11 cellular contexts compared by ENCODE assay signal in genomic region chr9:10045598-10045997, GRCh38.
DNase-seq lines count a peak whose midpoint lies in the region; ATAC-seq, FAIRE-seq and TF ChIP-seq lines count a peak whose summit lies in the region.
"Had no signal": no experiment of that assay in that cellular context is flagged by ENCODE, and none has a peak within 500 bp of the region (broad histone marks: within the 10 kb centered on the region; RNA-seq: fewer than 3 reads in every experiment).

No MANE protein-coding gene starts in this region.

- TF ChIP-seq EP300 in HepG2 (IDR thresholded peaks at IDR 0.05; ENCODE audit: low read depth in 2 of 2, low read length in 2 of 2), result no peak
- no peak for TF ChIP-seq EP300 in HepG2 (CRISPR knock-in tag; IDR thresholded peaks at IDR 0.05; ENCODE audit: borderline replicate concordance)

- no peaks in the 10 kb centered on the region for H4K20me1 ChIP-seq in HepG2 (ENCODE audit: insufficient read depth, low read length)

- H3K4me1 ChIP-seq in adrenal gland (replicated peaks in 1 of 2) (no peaks in the 10 kb centered on the region), HepG2 (ENCODE audit: insufficient read depth, low read length) (no peaks in the 10 kb centered on the region)
- H3K4me1 ChIP-seq: gastroesophageal sphincter had no signal

- H3K27ac ChIP-seq in adrenal gland (no peak overlapping the region), HepG2 (ENCODE audit: extremely low read length, insufficient read depth, low read length) (no peak overlapping the region)
- H3K27ac ChIP-seq: gastroesophageal sphincter had no signal

- no peaks in the 10 kb centered on the region for H3K27me3 ChIP-seq in adrenal gland
- H3K27me3 ChIP-seq in HepG2 (ENCODE audit: control insufficient read depth in 1 of 2, insufficient read depth in 2 of 2, low read length in 2 of 2), result no peaks in the 10 kb centered on the region
- H3K27me3 ChIP-seq: gastroesophageal sphincter had no signal

- no peak for FAIRE-seq in HepG2 (lab: Jason Lieb, UNC)

- no peak for TF ChIP-seq RAD21 in HepG2 (CRISPR knock-in tag; IDR thresholded peaks at IDR 0.05)

- H3K4me3 ChIP-seq in adrenal gland (no peak overlapping the region), HepG2 (replicated peaks in 1 of 3; ENCODE audit: insufficient read depth in 1 of 3, low read depth in 2 of 3, low read length in 3 of 3) (no peak overlapping the region)
- H3K4me3 ChIP-seq: gastroesophageal sphincter had no signal

- no TSS peak for BruUV-seq in HepG2 (replicated peaks; lab: Mats Ljungman, UMichigan)

- in situ Hi-C loops in HepG2 (cut with HindIII; ENCODE audit: extremely low pct_ligation_motif_present, low pct_unique_long_range_greater_than_20kb) (no loop called here), KBM-7 (cut with MboI; ENCODE audit: low pct_unique_long_range_greater_than_20kb, low sequenced_read_pairs) (no loop called here)

- no peak overlapping the region for H2AFZ ChIP-seq in HepG2 (ENCODE audit: low read length)

- no peaks in the 10 kb centered on the region for H3K9me3 ChIP-seq in adrenal gland (replicated peaks in 1 of 3)
- no peaks in the 10 kb centered on the region for H3K9me3 ChIP-seq in HepG2 (ENCODE audit: low read length)
- H3K9me3 ChIP-seq: gastroesophageal sphincter had no signal

- H3K79me2 ChIP-seq in HepG2 (ENCODE audit: insufficient read depth, low read length), result no peaks in the 10 kb centered on the region

- CTCF ChIA-PET in HepG2 (lab: Yijun Ruan, JAX; ENCODE audit: low intra/inter-chr PET ratio, low total read pairs), result interaction anchor here (1.5 kb wide), 1 partner anchor 223 kb away, joined by 4 read pairs; no protein-coding TSS in a partner anchor

- intact Hi-C loops in adrenal gland (cut with DNase I) (no loop called here), HepG2 (cut with micrococcal nuclease; ENCODE audit: unreplicated experiment) (no loop called here)

- WGBS in adrenal gland, 4 donors, result 0 to 13% (median 8%) methylated on average over 2 of the region's 2 CpGs
- 0% methylated on average over 2 of the region's 2 CpGs for WGBS in HepG2 (ENCODE audit: low lambda C conversion rate)

- DNase-seq in DMS114 treated with DMSO at 0.1 percent for 48 hours (lab: John Stamatoyannopoulos, UW; ENCODE audit: unreplicated experiment) (peak; percentile 6), NCI-H128 (lab: John Stamatoyannopoulos, UW; ENCODE audit: unreplicated experiment) (peak; percentile 20), adrenal gland (no peak), HepG2 (ENCODE audit: low spot score) (no peak), KBM-7 (no peak), middle frontal gyrus (ENCODE audit: extremely low spot score, low spot score) (no peak)
- no peak for DNase-seq in activated CD4-positive, alpha-beta T cell treated with anti-CD3 and anti-CD28 coated beads for 48 hours
- DNase-seq: SHP77 treated with DMSO at 0.1 percent for 48 hours had no signal

- no peak overlapping the region for H3K9ac ChIP-seq in HepG2 (ENCODE audit: insufficient read depth, low read depth, low read length)

- POLR2A ChIA-PET in HepG2 (lab: Yijun Ruan, JAX), result no interaction called here

- no peak overlapping the region for H3K4me2 ChIP-seq in HepG2 (ENCODE audit: low read depth, low read length)

- TF ChIP-seq CTCF in adrenal gland (IDR thresholded peaks at IDR 0.05), result peak in 4 of 6 experiments; percentile 6 to 38 (median 28)
- peak; percentile 13; the same call in 1 of the 2 replicates for TF ChIP-seq CTCF in HepG2 (CRISPR knock-in tag; IDR thresholded peaks at IDR 0.05)

- ATAC-seq in HepG2 (no peak), HG03521 (IDR thresholded peaks at IDR 0.05; ENCODE audit: unreplicated experiment) (no peak)
- ATAC-seq: gastroesophageal sphincter; stimulated activated effector memory CD8-positive, alpha-beta T cell treated with anti-CD3 and anti-CD28 coated beads, Interleukin-12 subunit alpha, Interleukin-12 subunit beta, amount 100 ng/mL, for 72 hours had no signal

- TF ChIP-seq POLR2A in adrenal gland (IDR thresholded peaks at IDR 0.05) (no peak), HepG2 (IDR thresholded peaks at IDR 0.05; ENCODE audit: insufficient read depth in 1 of 2, low read depth in 2 of 2, low read length in 2 of 2) (no peak)

- no peaks in the 10 kb centered on the region for H3K36me3 ChIP-seq in adrenal gland (replicated peaks in 1 of 2)
- no peaks in the 10 kb centered on the region for H3K36me3 ChIP-seq in HepG2 (replicated peaks in 1 of 2; ENCODE audit: control insufficient read depth in 1 of 2, insufficient read depth in 2 of 2, low read length in 2 of 2)
- H3K36me3 ChIP-seq: gastroesophageal sphincter had no signal

TF ChIP-seq in HepG2, 621 proteins besides CTCF, POLR2A, EP300 and RAD21:
- no peak for TF ChIP-seq PTBP1 (IDR thresholded peaks at IDR 0.05; ENCODE audit: low read depth, low read length, poor library complexity, severe bottlenecking)
- TF ChIP-seq STAG1 (CRISPR knock-in tag; IDR thresholded peaks at IDR 0.05), result peak; percentile 53

Comparison
In these comparisons a context has a peak if more than half of its experiments do, and no peak if none do; other contexts are left out.
1. DNase-seq: peak in DMS114 treated with DMSO at 0.1 percent for 48 hours (single experiment) and NCI-H128 (single experiment); none in adrenal gland (0 of 7), HepG2 (single experiment), KBM-7 (single experiment), middle frontal gyrus (single experiment) and activated CD4-positive, alpha-beta T cell treated with anti-CD3 and anti-CD28 coated beads for 48 hours (single experiment).